In genomic region chr6:161038229-161039003, GRCh38 we compare ENCODE assay signal across 9 cellular contexts. TPM values are rescaled to one million over a fixed set of nuclear protein-coding genes. Genes with fewer than 3 reads are reported as not detected.
DNase-seq lines count a peak whose midpoint lies in the region; ATAC-seq and TF ChIP-seq lines count a peak whose summit lies in the region.
"Had no signal": no experiment of that assay in that cellular context is flagged by ENCODE, and none has a peak within 500 bp of the region (broad histone marks: within the 10 kb centered on the region; RNA-seq: fewer than 3 reads in every experiment).

No MANE protein-coding gene starts in this region.

- no peak overlapping the region for H3K18ac ChIP-seq in neuronal stem cell (ENCODE audit: low read length)

- no peak overlapping the region for H3K27ac ChIP-seq in upper lobe of right lung
- H3K27ac ChIP-seq in tibial artery = no peak overlapping the region
- H3K27ac ChIP-seq in neuronal stem cell (replicated peaks; ENCODE audit: low read length) = no peak overlapping the region
- no peak overlapping the region for H3K27ac ChIP-seq in OCI-LY7 (ENCODE audit: low read depth, low read length, poor library complexity, severe bottlenecking)
- H3K27ac ChIP-seq: SK-N-MC had no signal

- H2AFZ ChIP-seq in neuronal stem cell (ENCODE audit: low read length) = no peak overlapping the region
- no peak overlapping the region for H2AFZ ChIP-seq in OCI-LY7 (ENCODE audit: low read length)

- TF ChIP-seq CTCF in upper lobe of right lung (IDR thresholded peaks at IDR 0.05) (no peak), tibial artery (IDR thresholded peaks at IDR 0.05) (no peak), OCI-LY7 (conservative IDR thresholded peaks at IDR 0.05; ENCODE audit: low read length) (no peak)

- peaks cover 2% of the 10 kb centered on the region for H3K79me1 ChIP-seq in neuronal stem cell (ENCODE audit: low read depth, low read length)

- H3K36me3 ChIP-seq in upper lobe of right lung (peaks cover 39% of the 10 kb centered on the region), tibial artery (peaks cover 5 to 28% (median 14%) of the 10 kb centered on the region in 3 donors), neuronal stem cell (replicated peaks in 1 of 2; ENCODE audit: control insufficient read depth in 2 of 2, insufficient read depth in 2 of 2, low read length in 2 of 2) (peaks cover 7 to 93% of the 10 kb centered on the region in 2 donors), OCI-LY7 (ENCODE audit: insufficient read depth, low read length) (peaks cover 37% of the 10 kb centered on the region)

- H2AK5ac ChIP-seq in neuronal stem cell (ENCODE audit: low read depth, low read length) = no peak overlapping the region

- no CpG with 5 or more reads among the region's 3 CpGs for WGBS in neuronal stem cell (ENCODE audit: extremely low coverage in 2 of 2, insufficient read length in 2 of 2, insufficient replicate concordance in 1 of 2), 2 donors

- ATAC-seq in GM18520 (IDR thresholded peaks at IDR 0.05; ENCODE audit: unreplicated experiment) (peak; percentile 89), HG02623 (IDR thresholded peaks at IDR 0.05; ENCODE audit: unreplicated experiment) (peak; percentile 89), Right ventricle myocardium superior (ENCODE audit: poor library complexity) (peak; percentile 80), upper lobe of right lung (peak; percentile 39)

- H3K23ac ChIP-seq in neuronal stem cell (ENCODE audit: low read depth, low read length, poor library complexity) = no peak overlapping the region

- intact Hi-C loops in Right ventricle myocardium superior (cut with DNase I) = no loop called here
- intact Hi-C loops in upper lobe of right lung (cut with DNase I) = no loop called here
- intact Hi-C loops in tibial artery (cut with DNase I; ENCODE audit: low total_unique reads) = no loop called here
- intact Hi-C loops in OCI-LY7 (cut with micrococcal nuclease; ENCODE audit: unreplicated experiment) = no loop called here

- POLR2A ChIA-PET in OCI-LY7 (lab: Charles Lee) = interaction anchor here (0.6 to 0.8 kb wide), 3 partner anchors 10 to 870 kb away, joined by 3 to 8 read pairs (median 4); no protein-coding TSS in a partner anchor

- no peak overlapping the region for H3K4ac ChIP-seq in neuronal stem cell (ENCODE audit: low read length)

- CTCF ChIA-PET in OCI-LY7 (lab: Charles Lee; ENCODE audit: unreplicated experiment) = no interaction called here

- H4K8ac ChIP-seq in neuronal stem cell (ENCODE audit: low read depth, low read length) = no peak overlapping the region

- H3K9me2 ChIP-seq in OCI-LY7 (ENCODE audit: insufficient read depth, low read length) = no peaks in the 10 kb centered on the region

- H3K4me2 ChIP-seq in neuronal stem cell (ENCODE audit: insufficient read depth, low read length, poor library complexity, severe bottlenecking) (no peak overlapping the region), OCI-LY7 (ENCODE audit: low read length) (no peak overlapping the region)

- no peak overlapping the region for H4K91ac ChIP-seq in neuronal stem cell (ENCODE audit: low read depth, low read length, poor library complexity)

- H3K9ac ChIP-seq in neuronal stem cell (ENCODE audit: low read depth, low read length, poor library complexity) = no peak overlapping the region

- H4K20me1 ChIP-seq in OCI-LY7 (ENCODE audit: insufficient read depth, low read length) = no peaks in the 10 kb centered on the region

- no peak overlapping the region for H2BK12ac ChIP-seq in neuronal stem cell (ENCODE audit: low read length)

- H3K4me1 ChIP-seq in upper lobe of right lung (no peaks in the 10 kb centered on the region), tibial artery (no peaks in the 10 kb centered on the region), neuronal stem cell (ENCODE audit: control insufficient read depth in 2 of 2, insufficient read depth in 1 of 2, low read depth in 1 of 2, low read length in 2 of 2) (no peaks in the 10 kb centered on the region), OCI-LY7 (ENCODE audit: insufficient read depth, low read length, poor library complexity, severe bottlenecking) (no peaks in the 10 kb centered on the region)

- DNase-seq in RKO (ENCODE audit: low spot score) (peak; percentile 64), Right ventricle myocardium superior (peak; percentile 46), upper lobe of right lung (no peak), tibial artery (no peak), neuronal stem cell (ENCODE audit: low spot score) (no peak), OCI-LY7 (ENCODE audit: low spot score) (no peak)

- H3K14ac ChIP-seq in neuronal stem cell (ENCODE audit: low read length) = no peak overlapping the region

- H2BK5ac ChIP-seq in neuronal stem cell (ENCODE audit: low read length) = no peak overlapping the region

- no peaks in the 10 kb centered on the region; the same call in 1 of the 2 replicates for H3K79me2 ChIP-seq in OCI-LY7 (ENCODE audit: insufficient read depth, low read depth, low read length)

- no TSS peak for BruUV-seq in OCI-LY7 (replicated peaks; lab: Mats Ljungman, UMichigan)

- no peaks in the 10 kb centered on the region for H3K9me3 ChIP-seq in upper lobe of right lung
- no peaks in the 10 kb centered on the region for H3K9me3 ChIP-seq in tibial artery
- H3K9me3 ChIP-seq in neuronal stem cell (replicated peaks in 1 of 2; ENCODE audit: control insufficient read depth in 2 of 2, insufficient read depth in 1 of 2, low read depth in 1 of 2, low read length in 2 of 2) = no peaks in the 10 kb centered on the region
- H3K9me3 ChIP-seq in OCI-LY7 (ENCODE audit: low read length) = no peaks in the 10 kb centered on the region

- no peak overlapping the region for H2BK15ac ChIP-seq in neuronal stem cell (ENCODE audit: low read length)

- H3K27me3 ChIP-seq in upper lobe of right lung (no peaks in the 10 kb centered on the region), tibial artery (no peaks in the 10 kb centered on the region), neuronal stem cell (ENCODE audit: control insufficient read depth in 3 of 3, insufficient read depth in 3 of 3, low read depth in 1 of 3, low read length in 3 of 3) (no peaks in the 10 kb centered on the region)

- H3K4me3 ChIP-seq in upper lobe of right lung (no peak overlapping the region), tibial artery (no peak overlapping the region), neuronal stem cell (ENCODE audit: low read length in 2 of 2) (no peak overlapping the region), OCI-LY7 (ENCODE audit: low read depth, low read length, poor library complexity, severe bottlenecking) (no peak overlapping the region)
- H3K4me3 ChIP-seq: SK-N-MC had no signal

- no peak overlapping the region for H2BK120ac ChIP-seq in neuronal stem cell (ENCODE audit: low read depth, low read length)

RNA-seq across cellular contexts. Expression of gene MAP3K4, which starts 46.8 kb away (rescaled TPM):
- total RNA-seq in Right ventricle myocardium superior (41.7 TPM), upper lobe of right lung (47.7 TPM), OCI-LY7 (2022) (36.6 and 38.7 TPM in 2 replicates)
- 21.8 TPM for polyA plus RNA-seq in neuronal stem cell (2013, experiment 1 of 2)
- polyA plus RNA-seq in neuronal stem cell (2013, experiment 2 of 2) = 27.4 TPM
- 21.7 and 30.3 TPM in 2 replicates for total RNA-seq in OCI-LY7 (2014; rRNA removed; shearing (Covaris generic))

Comparison
In these comparisons a context has a peak if more than half of its experiments do, and no peak if none do; other contexts are left out.
1. ATAC-seq: peak in every context shown above with its lines; median percentile 89 in GM18520; 89 in HG02623; 80 in Right ventricle myocardium superior; 39 in upper lobe of right lung.
2. DNase-seq: peak in RKO (single experiment) and Right ventricle myocardium superior (single experiment); none in upper lobe of right lung (single experiment), tibial artery (0 of 2), neuronal stem cell (single experiment) and OCI-LY7 (single experiment).